In genomic region chr16:73048292-73049050, GRCh38 we compare ENCODE assay signal across 1 cellular context.
TF ChIP-seq lines count a peak whose summit lies in the region.

No MANE protein-coding gene starts in this region.

TF ChIP-seq in GM12878, 131 proteins besides CTCF, POLR2A, EP300 and RAD21 (continued from another document):
- TF ChIP-seq PKNOX1 (IDR thresholded peaks at IDR 0.05) = no peak
- peak; percentile 47; the same call in 1 of the 2 replicates for TF ChIP-seq NR2C1 (IDR thresholded peaks at IDR 0.05)
- TF ChIP-seq SMARCA5 (IDR thresholded peaks at IDR 0.05) = peak; percentile 32; the same call in 1 of the 2 replicates
- TF ChIP-seq TBL1XR1 (IDR thresholded peaks at IDR 0.05; ENCODE audit: low read depth, low read length) = no peak
- no peak for TF ChIP-seq NBN (IDR thresholded peaks at IDR 0.05)
- TF ChIP-seq REST (IDR thresholded peaks at IDR 0.05; ENCODE audit: low read depth, low read length) = no peak
- TF ChIP-seq IRF5 (IDR thresholded peaks at IDR 0.05; ENCODE audit: borderline replicate concordance) = no peak
- TF ChIP-seq MEF2B (IDR thresholded peaks at IDR 0.05; ENCODE audit: partially characterized antibody, poor library complexity, severe bottlenecking) = no peak
- TF ChIP-seq RB1 (IDR thresholded peaks at IDR 0.05; ENCODE audit: borderline replicate concordance) = 0 out of 2 replicates have a peak, but pooled peaks have one; percentile 21
- no peak for TF ChIP-seq MTA2 (IDR thresholded peaks at IDR 0.05; ENCODE audit: low read depth)
- TF ChIP-seq DPF2 (IDR thresholded peaks at IDR 0.05) = no peak; the same call in 1 of the 2 replicates
- TF ChIP-seq, protein P1, sequence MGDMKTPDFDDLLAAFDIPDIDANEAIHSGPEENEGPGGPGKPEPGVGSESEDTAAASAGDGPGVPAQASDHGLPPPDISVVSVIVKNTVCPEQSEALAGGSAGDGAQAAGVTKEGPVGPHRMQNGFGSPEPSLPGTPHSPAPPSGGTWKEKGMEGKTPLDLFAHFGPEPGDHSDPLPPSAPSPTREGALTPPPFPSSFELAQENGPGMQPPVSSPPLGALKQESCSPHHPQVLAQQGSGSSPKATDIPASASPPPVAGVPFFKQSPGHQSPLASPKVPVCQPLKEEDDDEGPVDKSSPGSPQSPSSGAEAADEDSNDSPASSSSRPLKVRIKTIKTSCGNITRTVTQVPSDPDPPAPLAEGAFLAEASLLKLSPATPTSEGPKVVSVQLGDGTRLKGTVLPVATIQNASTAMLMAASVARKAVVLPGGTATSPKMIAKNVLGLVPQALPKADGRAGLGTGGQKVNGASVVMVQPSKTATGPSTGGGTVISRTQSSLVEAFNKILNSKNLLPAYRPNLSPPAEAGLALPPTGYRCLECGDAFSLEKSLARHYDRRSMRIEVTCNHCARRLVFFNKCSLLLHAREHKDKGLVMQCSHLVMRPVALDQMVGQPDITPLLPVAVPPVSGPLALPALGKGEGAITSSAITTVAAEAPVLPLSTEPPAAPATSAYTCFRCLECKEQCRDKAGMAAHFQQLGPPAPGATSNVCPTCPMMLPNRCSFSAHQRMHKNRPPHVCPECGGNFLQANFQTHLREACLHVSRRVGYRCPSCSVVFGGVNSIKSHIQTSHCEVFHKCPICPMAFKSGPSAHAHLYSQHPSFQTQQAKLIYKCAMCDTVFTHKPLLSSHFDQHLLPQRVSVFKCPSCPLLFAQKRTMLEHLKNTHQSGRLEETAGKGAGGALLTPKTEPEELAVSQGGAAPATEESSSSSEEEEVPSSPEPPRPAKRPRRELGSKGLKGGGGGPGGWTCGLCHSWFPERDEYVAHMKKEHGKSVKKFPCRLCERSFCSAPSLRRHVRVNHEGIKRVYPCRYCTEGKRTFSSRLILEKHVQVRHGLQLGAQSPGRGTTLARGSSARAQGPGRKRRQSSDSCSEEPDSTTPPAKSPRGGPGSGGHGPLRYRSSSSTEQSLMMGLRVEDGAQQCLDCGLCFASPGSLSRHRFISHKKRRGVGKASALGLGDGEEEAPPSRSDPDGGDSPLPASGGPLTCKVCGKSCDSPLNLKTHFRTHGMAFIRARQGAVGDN (IDR thresholded peaks at IDR 0.05) = no peak; the same call in 1 of the 2 replicates
- peak; percentile 20; the same call in 1 of the 2 replicates for TF ChIP-seq GATAD2B (conservative IDR thresholded peaks at IDR 0.05; ENCODE audit: low read depth)
- TF ChIP-seq RELA (IDR thresholded peaks at IDR 0.05; ENCODE audit: borderline replicate concordance, partially characterized antibody) = no peak
- TF ChIP-seq RBBP5 (conservative IDR thresholded peaks at IDR 0.05) = no peak
- TF ChIP-seq NR2F1 (conservative IDR thresholded peaks at IDR 0.05) = peak; percentile 96
- TF ChIP-seq POU2F2 (IDR thresholded peaks at IDR 0.05; ENCODE audit: borderline replicate concordance, low read depth, low read length) = peak; percentile 13; the same call in 1 of the 3 replicates
- TF ChIP-seq LARP7 (IDR thresholded peaks at IDR 0.05) = peak; percentile 32; the same call in 1 of the 2 replicates
